In the genomic region with DNA sequence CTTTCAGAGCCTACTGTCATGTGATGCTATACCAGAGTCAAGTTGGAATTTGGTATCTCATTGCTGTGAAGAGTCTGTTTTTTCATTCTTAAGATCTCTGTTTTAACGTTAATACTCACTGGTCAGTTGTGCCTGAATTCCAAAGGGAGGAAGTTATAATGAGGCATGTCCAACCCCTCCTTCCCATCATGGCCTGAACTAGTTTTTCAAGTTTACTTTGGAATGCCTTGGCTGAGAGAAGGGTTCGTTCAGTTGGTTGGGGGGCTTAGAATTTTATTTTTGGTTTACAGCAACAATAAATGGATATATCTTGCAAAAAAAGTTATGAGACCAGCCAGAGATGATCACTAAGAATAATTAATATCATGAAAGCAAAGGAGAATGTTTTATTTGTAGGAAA, we compare ENCODE assay signal across 19 cellular contexts. TPM values are rescaled to one million over a fixed set of nuclear protein-coding genes. Genes with fewer than 3 reads are reported as not detected.
DNase-seq lines count a peak whose midpoint lies in the region; ATAC-seq and TF ChIP-seq lines count a peak whose summit lies in the region.
"Had no signal": no experiment of that assay in that cellular context is flagged by ENCODE, and none has a peak within 500 bp of the region (broad histone marks: within the 10 kb centered on the region; RNA-seq: fewer than 3 reads in every experiment).

No MANE protein-coding gene starts in this region.

- peaks cover 13% of the 10 kb centered on the region for H3K4me1 ChIP-seq in PC-3 (ENCODE audit: insufficient read depth, low read length)

- intact Hi-C loops in PC-3 (cut with micrococcal nuclease), result no loop called here

- no peak overlapping the region for H3K4me3 ChIP-seq in PC-3 (ENCODE audit: low read length)

- H3K36me3 ChIP-seq in PC-3 (ENCODE audit: low read depth, low read length), result no peaks in the 10 kb centered on the region; the same call in 1 of the 2 replicates

- H3K9ac ChIP-seq in PC-3 (ENCODE audit: low read length), result no peak overlapping the region

- H3K79me2 ChIP-seq in PC-3 (ENCODE audit: low read length), result no peaks in the 10 kb centered on the region

- no peaks in the 10 kb centered on the region for H3F3A ChIP-seq in PC-3 (ENCODE audit: low read length, unreplicated experiment)

- no peaks in the 10 kb centered on the region for H3K27me3 ChIP-seq in PC-3 (ENCODE audit: low read length)

- no peaks in the 10 kb centered on the region for H3K27me3 Mint-ChIP-seq in progenitor cell of endocrine pancreas
- H3K27me3 Mint-ChIP-seq: IgD-negative memory B cell had no signal

- no peaks in the 10 kb centered on the region for H3K9me2 ChIP-seq in PC-3 (replicated peaks; ENCODE audit: low read length)

- H3K27ac ChIP-seq in PC-3 (ENCODE audit: low read length), result no peak overlapping the region

- H2AFZ ChIP-seq in PC-3 (ENCODE audit: low read length), result no peak overlapping the region

- CTCF ChIA-PET in PC-3 (lab: Charles Lee) (no interaction called here), GM10248 (lab: Yijun Ruan, JAX) (interaction anchor here (1.0 to 1.7 kb wide), 4 partner anchors 10 to 143 kb away, joined by 3 to 7 read pairs (median 4); partner anchors contain the start of gene STEAP1)

- no peak overlapping the region for H3K4me3 Mint-ChIP-seq in progenitor cell of endocrine pancreas (ENCODE audit: low read depth)
- H3K4me3 Mint-ChIP-seq: B cell; CD4-positive, CD25-positive, alpha-beta regulatory T cell; CD8-positive, alpha-beta memory T cell; HFFc6; IgD-negative memory B cell had no signal

- H4K20me1 ChIP-seq in PC-3 (ENCODE audit: low read length), result no peaks in the 10 kb centered on the region

- no peaks in the 10 kb centered on the region for H3K9me3 ChIP-seq in PC-3 (ENCODE audit: low read length)

- no TSS peak for BruUV-seq in PC-3 (replicated peaks; lab: Mats Ljungman, UMichigan)

- TF ChIP-seq CTCF in PC-3 (conservative IDR thresholded peaks at IDR 0.05; ENCODE audit: low read depth, low read length), result no peak
- TF ChIP-seq CTCF in progenitor cell of endocrine pancreas (IDR thresholded peaks at IDR 0.05; ENCODE audit: unreplicated experiment), result no peak
- no peak for TF ChIP-seq CTCF in GM10248 (IDR thresholded peaks at IDR 0.05; ENCODE audit: control extremely low read depth, extremely low read depth, low read depth, missing control alignments)

- no peak for ATAC-seq in PC-3
- ATAC-seq: HepG2 had no signal

- H3K9me3 Mint-ChIP-seq in progenitor cell of endocrine pancreas (ENCODE audit: low read depth), result peaks cover 9% of the 10 kb centered on the region
- H3K9me3 Mint-ChIP-seq: HFFc6 had no signal

- POLR2A ChIA-PET in PC-3 (lab: Charles Lee; ENCODE audit: unreplicated experiment), result no interaction called here
- POLR2A ChIA-PET in GM10248 (lab: Yijun Ruan, JAX), result no interaction called here

- H3K4me2 ChIP-seq in PC-3 (ENCODE audit: low read length), result no peak overlapping the region

- peaks cover 21% of the 10 kb centered on the region for H3K36me3 Mint-ChIP-seq in progenitor cell of endocrine pancreas (ENCODE audit: insufficient read depth)
- H3K36me3 Mint-ChIP-seq: CD4-positive, CD25-positive, alpha-beta regulatory T cell; CD8-positive, alpha-beta memory T cell had no signal

- H3K27ac Mint-ChIP-seq in progenitor cell of endocrine pancreas, result peak overlapping the region; percentile 57
- H3K27ac Mint-ChIP-seq: B cell; CD4-positive, CD25-positive, alpha-beta regulatory T cell; CD8-positive, alpha-beta memory T cell; HFFc6; IgD-negative memory B cell had no signal

- DNase-seq in ELF-1 (ENCODE audit: low read depth, low spot score), result peak; percentile 23
- peak; percentile 41 for DNase-seq in PC-3
- peak; percentile 50 for DNase-seq in left kidney (ENCODE audit: low read depth, low spot score)
- no peak for DNase-seq in progenitor cell of endocrine pancreas (ENCODE audit: low spot score, unreplicated experiment)
- DNase-seq in GM10248 (ENCODE audit: extremely low spot score), result no peak
- no peak for DNase-seq in NCI-H1092 (lab: John Stamatoyannopoulos, UW)
- no peak for DNase-seq in NCI-H526 (lab: John Stamatoyannopoulos, UW)
- DNase-seq: C1 segment of cervical spinal cord; CD4-positive, CD25-positive, alpha-beta regulatory T cell; CD8-positive, alpha-beta memory T cell; COR-L47; GDM1; GOT3; H7; HFFc6 had no signal

- peaks cover 4% of the 10 kb centered on the region for H3K4me1 Mint-ChIP-seq in progenitor cell of endocrine pancreas (ENCODE audit: low read depth)
- H3K4me1 Mint-ChIP-seq: B cell; CD4-positive, CD25-positive, alpha-beta regulatory T cell; CD8-positive, alpha-beta memory T cell; IgD-negative memory B cell had no signal

RNA-seq across cellular contexts. Expression of gene FAM237B, which starts 24.0 kb away (rescaled TPM):
- total RNA-seq in PC-3 (2014; rRNA removed), result not detected in 2 replicates
- not detected in 2 replicates for total RNA-seq in progenitor cell of endocrine pancreas
- total RNA-seq: A172; B cell; CD4-positive, CD25-positive, alpha-beta regulatory T cell; CD8-positive, alpha-beta memory T cell; H7; HepG2; HFFc6 had no signal

RNA-seq across cellular contexts. Expression of gene GTPBP10, which starts 49.4 kb away (rescaled TPM):
- total RNA-seq in PC-3 (2014; rRNA removed) (13.0 and 23.5 TPM in 2 replicates), progenitor cell of endocrine pancreas (25.1 and 25.3 TPM in 2 replicates)

RNA-seq across cellular contexts. Expression of gene CFAP69, which starts 52.1 kb away (rescaled TPM):
- total RNA-seq in PC-3 (2014; rRNA removed), result 3.1 and 6.6 TPM in 2 replicates
- 12.0 and 12.4 TPM in 2 replicates for total RNA-seq in progenitor cell of endocrine pancreas
- total RNA-seq: CD4-positive, CD25-positive, alpha-beta regulatory T cell had no signal

Comparison
In these comparisons a context has a peak if more than half of its experiments do, and no peak if none do; other contexts are left out.
1. DNase-seq: peak in ELF-1 (single experiment), PC-3 (single experiment) and left kidney (single experiment); none in progenitor cell of endocrine pancreas (single experiment), GM10248 (single experiment), NCI-H1092 (single experiment) and NCI-H526 (0 of 2).